In genomic region chr1:35192853-35193664, GRCh38 we compare ENCODE assay signal across 1 cellular context.
A peak's percentile ranks its signal among the peaks of the same experiment; 100 is the strongest.
TF ChIP-seq lines count a peak whose summit lies in the region.

SFPQ (minus strand) TSS chr1:35193145; CDS start chr1:35193049, 96 bp downstream.

TF ChIP-seq in HepG2, 621 proteins besides CTCF, POLR2A, EP300 and RAD21 (continued from another document and continues in another):
- TF ChIP-seq MNT (IDR thresholded peaks at IDR 0.05) (0 out of 2 replicates have a peak, but pooled peaks have one; percentile 47), ZNF550 (CRISPR knock-in tag; IDR thresholded peaks at IDR 0.05; ENCODE audit: borderline replicate concordance) (no peak), ZFP37 (CRISPR knock-in tag; IDR thresholded peaks at IDR 0.05; ENCODE audit: borderline replicate concordance) (no peak), ZNF776 (CRISPR knock-in tag; IDR thresholded peaks at IDR 0.05) (peak; percentile 87), NCOA2 (CRISPR knock-in tag; IDR thresholded peaks at IDR 0.05) (peak; percentile 55), RELA (CRISPR knock-in tag; IDR thresholded peaks at IDR 0.05) (0 out of 2 replicates have a peak, but pooled peaks have one; percentile 54), ZFP36L2 (CRISPR knock-in tag; IDR thresholded peaks at IDR 0.05) (no peak; the same call in 1 of the 2 replicates), ADNP (CRISPR knock-in tag; IDR thresholded peaks at IDR 0.05) (no peak), SIN3A (IDR thresholded peaks at IDR 0.05; ENCODE audit: borderline replicate concordance, low read depth, low read length) (peak; percentile 86; the same call in 1 of the 2 replicates), MED1 (CRISPR knock-in tag; IDR thresholded peaks at IDR 0.05) (peak; percentile 68), ZNF572 (CRISPR knock-in tag; IDR thresholded peaks at IDR 0.05) (no peak), ARID2 (CRISPR knock-in tag; IDR thresholded peaks at IDR 0.05; ENCODE audit: borderline replicate concordance) (no peak; the same call in 1 of the 2 replicates), ZNF788 (CRISPR knock-in tag; IDR thresholded peaks at IDR 0.05; ENCODE audit: borderline replicate concordance) (peak; percentile 87; the same call in 1 of the 2 replicates), FOSL1 (CRISPR knock-in tag; IDR thresholded peaks at IDR 0.05; ENCODE audit: borderline replicate concordance) (no peak), MEIS2 (CRISPR knock-in tag; IDR thresholded peaks at IDR 0.05) (peak; percentile 79), ZFP1 (CRISPR knock-in tag; IDR thresholded peaks at IDR 0.05) (0 out of 2 replicates have a peak, but pooled peaks have one; percentile 77), MTF2 (CRISPR knock-in tag; IDR thresholded peaks at IDR 0.05; ENCODE audit: borderline replicate concordance) (no peak), ASH2L (IDR thresholded peaks at IDR 0.05; ENCODE audit: insufficient read length, low read depth, low read length) (peak; percentile 47), NR0B2 (CRISPR knock-in tag; IDR thresholded peaks at IDR 0.05) (peak; percentile 69; the same call in 1 of the 2 replicates), FOSL2 (CRISPR knock-in tag; IDR thresholded peaks at IDR 0.05) (peak; percentile 66), ZNF383 (CRISPR knock-in tag; IDR thresholded peaks at IDR 0.05; ENCODE audit: borderline replicate concordance) (no peak), SPEN (CRISPR knock-in tag; IDR thresholded peaks at IDR 0.05; ENCODE audit: low read depth) (peak; percentile 69; the same call in 1 of the 2 replicates), MLX (CRISPR knock-in tag; IDR thresholded peaks at IDR 0.05) (no peak; the same call in 1 of the 2 replicates), PHF8 (CRISPR knock-in tag; IDR thresholded peaks at IDR 0.05) (peak; percentile 94), ZNF138 (CRISPR knock-in tag; IDR thresholded peaks at IDR 0.05; ENCODE audit: low read depth) (peak; percentile 58; the same call in 1 of the 2 replicates), TSC22D2 (CRISPR knock-in tag; IDR thresholded peaks at IDR 0.05; ENCODE audit: borderline replicate concordance) (peak; percentile 57), ZFP41 (CRISPR knock-in tag; IDR thresholded peaks at IDR 0.05; ENCODE audit: borderline replicate concordance) (peak; percentile 58; the same call in 1 of the 2 replicates), ZNF350 (CRISPR knock-in tag; IDR thresholded peaks at IDR 0.05; ENCODE audit: borderline replicate concordance, low read depth) (peak; percentile 75; the same call in 1 of the 2 replicates), NAIF1 (CRISPR knock-in tag; IDR thresholded peaks at IDR 0.05; ENCODE audit: borderline replicate concordance) (peak; percentile 67; the same call in 1 of the 2 replicates), ZNF777 (CRISPR knock-in tag; IDR thresholded peaks at IDR 0.05) (0 out of 2 replicates have a peak, but pooled peaks have one; percentile 46), ZBTB7B (CRISPR knock-in tag; IDR thresholded peaks at IDR 0.05) (no peak), ZNF709 (CRISPR knock-in tag; IDR thresholded peaks at IDR 0.05) (peak; percentile 33; the same call in 1 of the 2 replicates)
- TF ChIP-seq, protein P1, sequence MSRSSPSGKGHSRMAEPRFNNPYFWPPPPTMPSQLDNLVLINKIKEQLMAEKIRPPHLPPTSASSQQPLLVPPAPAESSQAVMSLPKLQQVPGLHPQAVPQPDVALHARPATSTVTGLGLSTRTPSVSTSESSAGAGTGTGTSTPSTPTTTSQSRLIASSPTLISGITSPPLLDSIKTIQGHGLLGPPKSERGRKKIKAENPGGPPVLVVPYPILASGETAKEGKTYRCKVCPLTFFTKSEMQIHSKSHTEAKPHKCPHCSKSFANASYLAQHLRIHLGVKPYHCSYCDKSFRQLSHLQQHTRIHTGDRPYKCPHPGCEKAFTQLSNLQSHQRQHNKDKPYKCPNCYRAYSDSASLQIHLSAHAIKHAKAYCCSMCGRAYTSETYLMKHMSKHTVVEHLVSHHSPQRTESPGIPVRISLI (CRISPR knock-in tag; IDR thresholded peaks at IDR 0.05; ENCODE audit: borderline replicate concordance) = no peak
- TF ChIP-seq, protein P2, sequence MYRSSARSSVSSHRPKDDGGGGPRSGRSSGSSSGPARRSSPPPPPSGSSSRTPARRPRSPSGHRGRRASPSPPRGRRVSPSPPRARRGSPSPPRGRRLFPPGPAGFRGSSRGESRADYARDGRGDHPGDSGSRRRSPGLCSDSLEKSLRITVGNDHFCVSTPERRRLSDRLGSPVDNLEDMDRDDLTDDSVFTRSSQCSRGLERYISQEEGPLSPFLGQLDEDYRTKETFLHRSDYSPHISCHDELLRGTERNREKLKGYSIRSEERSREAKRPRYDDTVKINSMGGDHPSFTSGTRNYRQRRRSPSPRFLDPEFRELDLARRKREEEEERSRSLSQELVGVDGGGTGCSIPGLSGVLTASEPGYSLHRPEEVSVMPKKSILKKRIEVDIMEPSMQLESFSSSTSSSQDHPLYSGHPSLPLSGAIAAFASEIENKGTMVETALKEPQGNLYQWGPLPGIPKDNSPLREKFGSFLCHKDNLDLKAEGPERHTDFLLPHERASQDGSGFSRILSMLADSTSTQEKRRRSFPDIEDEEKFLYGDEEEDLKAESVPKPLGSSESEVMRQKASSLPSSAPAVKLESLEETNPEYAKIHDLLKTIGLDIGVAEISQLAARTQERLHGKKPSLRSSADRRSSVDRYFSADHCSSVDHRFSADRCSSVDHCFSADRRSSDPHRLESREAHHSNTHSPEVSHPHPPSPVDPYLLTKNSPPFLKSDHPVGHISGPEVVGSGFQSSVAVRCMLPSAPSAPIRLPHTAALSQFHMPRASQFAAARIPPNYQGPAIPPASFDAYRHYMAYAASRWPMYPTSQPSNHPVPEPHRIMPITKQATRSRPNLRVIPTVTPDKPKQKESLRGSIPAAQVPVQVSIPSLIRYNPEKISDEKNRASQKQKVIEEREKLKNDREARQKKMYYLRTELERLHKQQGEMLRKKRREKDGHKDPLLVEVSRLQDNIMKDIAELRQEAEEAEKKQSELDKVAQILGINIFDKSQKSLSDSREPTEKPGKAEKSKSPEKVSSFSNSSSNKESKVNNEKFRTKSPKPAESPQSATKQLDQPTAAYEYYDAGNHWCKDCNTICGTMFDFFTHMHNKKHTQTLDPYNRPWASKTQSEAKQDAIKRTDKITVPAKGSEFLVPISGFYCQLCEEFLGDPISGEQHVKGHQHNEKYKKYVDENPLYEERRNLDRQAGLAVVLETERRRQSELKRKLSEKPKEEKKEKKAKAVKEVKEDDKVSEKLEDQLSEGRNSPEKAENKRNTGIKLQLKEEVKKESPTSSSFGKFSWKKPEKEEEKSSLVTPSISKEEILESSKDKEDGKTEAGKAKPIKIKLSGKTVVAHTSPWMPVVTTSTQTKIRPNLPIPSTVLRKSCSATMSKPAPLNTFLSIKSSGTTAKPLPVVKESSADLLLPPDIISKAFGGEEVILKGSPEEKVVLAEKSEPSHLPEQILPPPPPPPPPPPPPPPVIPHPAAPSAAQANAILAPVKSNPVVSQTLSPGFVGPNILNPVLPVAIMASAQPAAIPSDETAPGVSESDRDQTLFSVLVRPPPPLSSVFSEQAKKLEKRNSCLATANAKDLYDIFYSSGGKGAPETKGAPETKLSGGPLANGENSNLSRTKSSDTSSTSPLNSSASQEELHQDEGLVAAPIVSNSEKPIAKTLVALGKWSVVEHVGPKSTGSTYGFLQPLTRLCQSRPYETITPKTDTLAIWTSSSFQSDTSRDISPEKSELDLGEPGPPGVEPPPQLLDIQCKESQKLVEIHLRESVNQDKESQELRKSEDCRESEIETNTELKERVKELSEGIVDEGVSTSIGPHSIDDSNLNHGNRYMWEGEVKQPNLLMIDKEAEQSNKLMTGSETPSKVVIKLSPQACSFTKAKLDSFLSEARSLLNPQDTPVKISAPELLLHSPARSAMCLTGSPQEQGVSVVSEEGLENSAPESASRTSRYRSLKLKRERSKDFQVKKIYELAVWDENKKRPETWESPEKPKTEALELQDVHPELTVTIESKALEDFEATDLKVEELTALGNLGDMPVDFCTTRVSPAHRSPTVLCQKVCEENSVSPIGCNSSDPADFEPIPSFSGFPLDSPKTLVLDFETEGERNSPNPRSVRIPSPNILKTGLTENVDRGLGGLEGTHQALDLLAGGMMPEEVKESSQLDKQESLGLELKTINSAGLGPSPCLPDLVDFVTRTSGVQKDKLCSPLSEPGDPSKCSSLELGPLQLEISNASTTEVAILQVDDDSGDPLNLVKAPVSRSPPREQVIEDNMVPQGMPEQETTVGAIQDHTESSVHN (CRISPR knock-in tag; IDR thresholded peaks at IDR 0.05) = no peak
- TF ChIP-seq, protein P3, sequence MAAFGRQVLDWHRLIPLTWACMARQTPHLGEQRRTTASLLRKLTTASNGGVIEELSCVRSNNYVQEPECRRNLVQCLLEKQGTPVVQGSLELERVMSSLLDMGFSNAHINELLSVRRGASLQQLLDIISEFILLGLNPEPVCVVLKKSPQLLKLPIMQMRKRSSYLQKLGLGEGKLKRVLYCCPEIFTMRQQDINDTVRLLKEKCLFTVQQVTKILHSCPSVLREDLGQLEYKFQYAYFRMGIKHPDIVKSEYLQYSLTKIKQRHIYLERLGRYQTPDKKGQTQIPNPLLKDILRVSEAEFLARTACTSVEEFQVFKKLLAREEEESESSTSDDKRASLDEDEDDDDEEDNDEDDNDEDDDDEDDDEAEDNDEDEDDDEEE (CRISPR knock-in tag; IDR thresholded peaks at IDR 0.05) = peak; percentile 64; the same call in 1 of the 2 replicates
- TF ChIP-seq, protein P4, sequence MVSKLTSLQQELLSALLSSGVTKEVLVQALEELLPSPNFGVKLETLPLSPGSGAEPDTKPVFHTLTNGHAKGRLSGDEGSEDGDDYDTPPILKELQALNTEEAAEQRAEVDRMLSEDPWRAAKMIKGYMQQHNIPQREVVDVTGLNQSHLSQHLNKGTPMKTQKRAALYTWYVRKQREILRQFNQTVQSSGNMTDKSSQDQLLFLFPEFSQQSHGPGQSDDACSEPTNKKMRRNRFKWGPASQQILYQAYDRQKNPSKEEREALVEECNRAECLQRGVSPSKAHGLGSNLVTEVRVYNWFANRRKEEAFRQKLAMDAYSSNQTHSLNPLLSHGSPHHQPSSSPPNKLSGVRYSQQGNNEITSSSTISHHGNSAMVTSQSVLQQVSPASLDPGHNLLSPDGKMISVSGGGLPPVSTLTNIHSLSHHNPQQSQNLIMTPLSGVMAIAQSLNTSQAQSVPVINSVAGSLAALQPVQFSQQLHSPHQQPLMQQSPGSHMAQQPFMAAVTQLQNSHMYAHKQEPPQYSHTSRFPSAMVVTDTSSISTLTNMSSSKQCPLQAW (CRISPR knock-in tag; IDR thresholded peaks at IDR 0.05) = no peak; the same call in 1 of the 2 replicates
- TF ChIP-seq, protein P5, sequence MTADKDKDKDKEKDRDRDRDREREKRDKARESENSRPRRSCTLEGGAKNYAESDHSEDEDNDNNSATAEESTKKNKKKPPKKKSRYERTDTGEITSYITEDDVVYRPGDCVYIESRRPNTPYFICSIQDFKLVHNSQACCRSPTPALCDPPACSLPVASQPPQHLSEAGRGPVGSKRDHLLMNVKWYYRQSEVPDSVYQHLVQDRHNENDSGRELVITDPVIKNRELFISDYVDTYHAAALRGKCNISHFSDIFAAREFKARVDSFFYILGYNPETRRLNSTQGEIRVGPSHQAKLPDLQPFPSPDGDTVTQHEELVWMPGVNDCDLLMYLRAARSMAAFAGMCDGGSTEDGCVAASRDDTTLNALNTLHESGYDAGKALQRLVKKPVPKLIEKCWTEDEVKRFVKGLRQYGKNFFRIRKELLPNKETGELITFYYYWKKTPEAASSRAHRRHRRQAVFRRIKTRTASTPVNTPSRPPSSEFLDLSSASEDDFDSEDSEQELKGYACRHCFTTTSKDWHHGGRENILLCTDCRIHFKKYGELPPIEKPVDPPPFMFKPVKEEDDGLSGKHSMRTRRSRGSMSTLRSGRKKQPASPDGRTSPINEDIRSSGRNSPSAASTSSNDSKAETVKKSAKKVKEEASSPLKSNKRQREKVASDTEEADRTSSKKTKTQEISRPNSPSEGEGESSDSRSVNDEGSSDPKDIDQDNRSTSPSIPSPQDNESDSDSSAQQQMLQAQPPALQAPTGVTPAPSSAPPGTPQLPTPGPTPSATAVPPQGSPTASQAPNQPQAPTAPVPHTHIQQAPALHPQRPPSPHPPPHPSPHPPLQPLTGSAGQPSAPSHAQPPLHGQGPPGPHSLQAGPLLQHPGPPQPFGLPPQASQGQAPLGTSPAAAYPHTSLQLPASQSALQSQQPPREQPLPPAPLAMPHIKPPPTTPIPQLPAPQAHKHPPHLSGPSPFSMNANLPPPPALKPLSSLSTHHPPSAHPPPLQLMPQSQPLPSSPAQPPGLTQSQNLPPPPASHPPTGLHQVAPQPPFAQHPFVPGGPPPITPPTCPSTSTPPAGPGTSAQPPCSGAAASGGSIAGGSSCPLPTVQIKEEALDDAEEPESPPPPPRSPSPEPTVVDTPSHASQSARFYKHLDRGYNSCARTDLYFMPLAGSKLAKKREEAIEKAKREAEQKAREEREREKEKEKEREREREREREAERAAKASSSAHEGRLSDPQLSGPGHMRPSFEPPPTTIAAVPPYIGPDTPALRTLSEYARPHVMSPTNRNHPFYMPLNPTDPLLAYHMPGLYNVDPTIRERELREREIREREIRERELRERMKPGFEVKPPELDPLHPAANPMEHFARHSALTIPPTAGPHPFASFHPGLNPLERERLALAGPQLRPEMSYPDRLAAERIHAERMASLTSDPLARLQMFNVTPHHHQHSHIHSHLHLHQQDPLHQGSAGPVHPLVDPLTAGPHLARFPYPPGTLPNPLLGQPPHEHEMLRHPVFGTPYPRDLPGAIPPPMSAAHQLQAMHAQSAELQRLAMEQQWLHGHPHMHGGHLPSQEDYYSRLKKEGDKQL (CRISPR knock-in tag; IDR thresholded peaks at IDR 0.05; ENCODE audit: low read depth) = no peak
